Comparison of ENCODE assay signal across 5 cellular contexts in the genomic region with DNA sequence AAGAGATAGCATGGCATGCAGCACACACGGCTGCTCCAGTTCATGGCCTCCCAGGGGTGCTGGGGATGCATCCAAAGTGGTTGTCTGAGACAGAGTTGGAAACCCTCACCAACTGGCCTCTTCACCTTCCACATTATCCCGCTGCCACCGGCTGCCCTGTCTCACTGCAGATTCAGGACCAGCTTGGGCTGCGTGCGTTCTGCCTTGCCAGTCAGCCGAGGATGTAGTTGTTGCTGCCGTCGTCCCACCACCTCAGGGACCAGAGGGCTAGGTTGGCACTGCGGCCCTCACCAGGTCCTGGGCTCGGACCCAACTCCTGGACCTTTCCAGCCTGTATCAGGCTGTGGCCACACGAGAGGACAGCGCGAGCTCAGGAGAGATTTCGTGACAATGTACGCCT. TPM values are rescaled to one million over a fixed set of nuclear protein-coding genes. Genes with fewer than 3 reads are reported as not detected.
A peak's percentile ranks its signal among the peaks of the same experiment; 100 is the strongest.
DNase-seq lines count a peak whose midpoint lies in the region; TF ChIP-seq lines count a peak whose summit lies in the region.
"Had no signal": no experiment of that assay in that cellular context is flagged by ENCODE, and none has a peak within 500 bp of the region (broad histone marks: within the 10 kb centered on the region; RNA-seq: fewer than 3 reads in every experiment).

No MANE protein-coding gene starts in this region.

- no peak overlapping the region for H3K4me3 ChIP-seq in sigmoid colon

- intact Hi-C loops in sigmoid colon (cut with DNase I) = loop anchor here (10.0 kb wide), 1 partner anchor 224 kb away; a partner anchor contains a TSS

- no peak for TF ChIP-seq EP300 in sigmoid colon (IDR thresholded peaks at IDR 0.05)

- no peaks in the 10 kb centered on the region for H3K27me3 ChIP-seq in sigmoid colon

- TF ChIP-seq POLR2A in sigmoid colon (IDR thresholded peaks at IDR 0.05) = no peak

- DNase-seq in sigmoid colon = no peak
- DNase-seq in H4 (ENCODE audit: low spot score) = no peak
- DNase-seq: central memory CD4-positive, alpha-beta T cell; NCI-H187 treated with DMSO at 0.1 percent for 48 hours; T1000 had no signal

- H3K27ac ChIP-seq in sigmoid colon = peak overlapping the region in 3 of 4 donors; percentile 87 to 93 (median 92)

- peaks cover 36 to 75% (median 57%) of the 10 kb centered on the region in 4 donors for H3K36me3 ChIP-seq in sigmoid colon

- no peak for TF ChIP-seq CTCF in sigmoid colon (IDR thresholded peaks at IDR 0.05)

- peaks cover 0 to 66% (median 46%) of the 10 kb centered on the region in 4 donors for H3K4me1 ChIP-seq in sigmoid colon

- no peaks in the 10 kb centered on the region for H3K9me3 ChIP-seq in sigmoid colon

- WGBS in sigmoid colon, 2 donors = 92% methylated on average over 15 of the region's 15 CpGs

RNA-seq across cellular contexts. Expression of a gene that starts 4.8 kb away (rescaled TPM):
- 10 to 100 TPM; 18.6 to 35.7 (median 35.5) TPM for total RNA-seq in sigmoid colon
- polyA plus RNA-seq in sigmoid colon = 100 to 1,000 TPM; 283 to 436 (median 359) TPM
- 36.7 and 39.0 TPM in 2 replicates for total RNA-seq in H4 (2014; rRNA removed; shearing (Covaris generic))

RNA-seq across cellular contexts. Expression of a gene that starts 5.0 kb away (rescaled TPM):
- 1 to 10 TPM; 3.0 to 7.5 (median 5.4) TPM for total RNA-seq in sigmoid colon
- polyA plus RNA-seq in sigmoid colon = 10 to 100 TPM in 1 of 3 donors, 1 to 10 TPM in 2; 7.9 to 12.7 (median 9.0) TPM
- total RNA-seq in H4 (2014; rRNA removed; shearing (Covaris generic)) = 3.1 and 3.6 TPM in 2 replicates

RNA-seq across cellular contexts. Expression of a gene that starts 20.4 kb away (rescaled TPM):
- total RNA-seq in sigmoid colon = not detected
- polyA plus RNA-seq in sigmoid colon = under 1 TPM in 1 of 3 donors, not detected in 2; 0.25 TPM
- 0.06 TPM in 1 of 2 replicates, not detected in the other for total RNA-seq in H4 (2014; rRNA removed; shearing (Covaris generic))

RNA-seq across cellular contexts. Expression of a gene that starts 27.8 kb away (rescaled TPM):
- total RNA-seq in sigmoid colon = 10 to 100 TPM; 42.0 to 72.4 (median 58.6) TPM
- polyA plus RNA-seq in sigmoid colon = 10 to 100 TPM; 10.6 to 94.5 (median 11.4) TPM
- 13.5 and 18.9 TPM in 2 replicates for total RNA-seq in H4 (2014; rRNA removed; shearing (Covaris generic))

RNA-seq across cellular contexts. Expression of a gene that starts 36.5 kb away (rescaled TPM):
- total RNA-seq in sigmoid colon = 100 to 1,000 TPM in 3 of 4 donors, 10 to 100 TPM in 1; 81.2 to 139 (median 111) TPM
- polyA plus RNA-seq in sigmoid colon = 10 to 100 TPM; 43.2 to 66.7 (median 51.8) TPM
- total RNA-seq in H4 (2014; rRNA removed; shearing (Covaris generic)) = 66.1 and 74.5 TPM in 2 replicates
